14 cellular contexts compared by ENCODE assay signal in genomic region chr7:137820156-137820555, GRCh38. TPM values are rescaled to one million over a fixed set of nuclear protein-coding genes. Genes with fewer than 3 reads are reported as not detected.
DNase-seq lines count a peak whose midpoint lies in the region; ATAC-seq and TF ChIP-seq lines count a peak whose summit lies in the region.
"Had no signal": no experiment of that assay in that cellular context is flagged by ENCODE, and none has a peak within 500 bp of the region (broad histone marks: within the 10 kb centered on the region; RNA-seq: fewer than 3 reads in every experiment).

No MANE protein-coding gene starts in this region.

- H3K27me3 Mint-ChIP-seq in brain: peaks cover 4% of the 10 kb centered on the region

- ATAC-seq in GM21529 (IDR thresholded peaks at IDR 0.05; ENCODE audit: unreplicated experiment) (peak; percentile 4), GM18867 (IDR thresholded peaks at IDR 0.05; ENCODE audit: unreplicated experiment) (no peak), gastrocnemius medialis (no peak), aorta (ENCODE audit: low FRiP score) (no peak)
- ATAC-seq: activated CD4-positive, CD25-positive, alpha-beta regulatory T cell treated with anti-CD3 and anti-CD28 coated beads, Interleukin-2, amount 50 U/mL, for 24 hours; T-cell had no signal

- H3K4me3 Mint-ChIP-seq in brain: peak overlapping the region; percentile 16 to 76 (median 72)
- H3K4me3 Mint-ChIP-seq: activated naive CD4-positive, alpha-beta T cell treated with anti-CD3 and anti-CD28 coated beads, Interleukin-2, amount 50 U/mL, for 24 hours; T-cell had no signal

- peak overlapping the region; percentile 31 for H2AFZ ChIP-seq in neuron (ENCODE audit: low read depth, low read length)

- intact Hi-C loops in gastrocnemius medialis (cut with DNase I; ENCODE audit: low total_unique reads) (no loop called here), aorta (cut with DNase I) (no loop called here)

- no peak overlapping the region for H3K27ac ChIP-seq in gastrocnemius medialis
- H3K27ac ChIP-seq in aorta (ENCODE audit: low read depth in 1 of 2, low read length in 2 of 2): no peak overlapping the region

- H3K36me3 ChIP-seq in neuron (ENCODE audit: insufficient read depth, low read length): no peaks in the 10 kb centered on the region
- H3K36me3 ChIP-seq in gastrocnemius medialis: no peaks in the 10 kb centered on the region
- no peaks in the 10 kb centered on the region for H3K36me3 ChIP-seq in aorta (ENCODE audit: control insufficient read depth in 1 of 2, insufficient read depth in 2 of 2, low read length in 1 of 2)
- H3K36me3 ChIP-seq: BE2C, tibial nerve had no signal

- peaks cover 34% of the 10 kb centered on the region for H3K4me1 Mint-ChIP-seq in brain
- H3K4me1 Mint-ChIP-seq: activated naive CD4-positive, alpha-beta T cell treated with anti-CD3 and anti-CD28 coated beads, Interleukin-2, amount 50 U/mL, for 24 hours; T-cell had no signal

- H3K9me3 Mint-ChIP-seq in brain: no peaks in the 10 kb centered on the region
- H3K9me3 Mint-ChIP-seq: activated naive CD4-positive, alpha-beta T cell treated with anti-CD3 and anti-CD28 coated beads, Interleukin-2, amount 50 U/mL, for 24 hours; T-cell had no signal

- no peak for TF ChIP-seq POLR2A in gastrocnemius medialis (IDR thresholded peaks at IDR 0.05)

- H3K4me1 ChIP-seq in neuron (ENCODE audit: insufficient read depth, low read length): peaks cover 24% of the 10 kb centered on the region
- no peaks in the 10 kb centered on the region for H3K4me1 ChIP-seq in gastrocnemius medialis
- H3K4me1 ChIP-seq in aorta (ENCODE audit: control insufficient read depth in 1 of 2, insufficient read depth in 2 of 2, low read length in 2 of 2): peaks cover 0 to 5% of the 10 kb centered on the region in 2 donors

- TF ChIP-seq CTCF in brain (conservative IDR thresholded peaks at IDR 0.05) (no peak), gastrocnemius medialis (IDR thresholded peaks at IDR 0.05 in 4 of 5, conservative IDR thresholded peaks at IDR 0.05 in 1 of 5) (no peak)

- peak; percentile 69 for DNase-seq in NCI-H1105 (lab: John Stamatoyannopoulos, UW)
- DNase-seq in gastrocnemius medialis: no peak
- DNase-seq in aorta: no peak
- DNase-seq: central memory CD4-positive, alpha-beta T cell; DMS53; T-cell had no signal

- H3K36me3 Mint-ChIP-seq in brain: no peaks in the 10 kb centered on the region
- H3K36me3 Mint-ChIP-seq: activated naive CD4-positive, alpha-beta T cell treated with anti-CD3 and anti-CD28 coated beads, Interleukin-2, amount 50 U/mL, for 24 hours; T-cell had no signal

- 90 to 93% methylated on average over 2 of the region's 2 CpGs for WGBS in aorta, 2 donors

- H3K9me3 ChIP-seq in neuron (ENCODE audit: low read length) (no peaks in the 10 kb centered on the region), gastrocnemius medialis (no peaks in the 10 kb centered on the region), aorta (ENCODE audit: control insufficient read depth, low read length) (no peaks in the 10 kb centered on the region)
- H3K9me3 ChIP-seq: BE2C, tibial nerve had no signal

- H3K27me3 ChIP-seq in neuron (ENCODE audit: insufficient read depth, low read length) (no peaks in the 10 kb centered on the region), gastrocnemius medialis (no peaks in the 10 kb centered on the region), aorta (ENCODE audit: control insufficient read depth in 1 of 2, insufficient read depth in 2 of 2, low read length in 1 of 2) (no peaks in the 10 kb centered on the region)
- H3K27me3 ChIP-seq: BE2C, tibial nerve had no signal

- peak overlapping the region; percentile 33 to 91 (median 90) for H3K27ac Mint-ChIP-seq in brain
- H3K27ac Mint-ChIP-seq: activated naive CD4-positive, alpha-beta T cell treated with anti-CD3 and anti-CD28 coated beads, Interleukin-2, amount 50 U/mL, for 24 hours; T-cell had no signal

- peak overlapping the region; percentile 22 for H3K4me3 ChIP-seq in neuron (ENCODE audit: low read length)
- H3K4me3 ChIP-seq in gastrocnemius medialis: no peak overlapping the region
- H3K4me3 ChIP-seq in aorta (ENCODE audit: low read length in 2 of 2): no peak overlapping the region
- H3K4me3 ChIP-seq: tibial nerve had no signal

- in situ Hi-C loops in gastrocnemius medialis (cut with MboI; ENCODE audit: low sequenced_read_pairs in 4 of 4): no loop called here

RNA-seq across cellular contexts. Expression of gene DGKI, which starts 26.6 kb away (rescaled TPM):
- polyA plus RNA-seq in brain (ENCODE audit: insufficient read depth, low read depth, low replicate concordance) (2.5 TPM), aorta (1 to 10 TPM; 1.1 to 3.6 TPM)
- total RNA-seq in gastrocnemius medialis (1 to 10 TPM in 1 of 4 donors, under 1 TPM in 2, not detected in 1; 0.02 to 1.8 (median 0.07) TPM), aorta (10 to 100 TPM in 1 of 2 donors, 1 to 10 TPM in 1; 6.8 to 11.3 TPM)
- total RNA-seq: T-cell had no signal
